In genomic region chr7:41940760-41941343, GRCh38 we compare ENCODE assay signal across 10 cellular contexts.
DNase-seq lines count a peak whose midpoint lies in the region; ATAC-seq and TF ChIP-seq lines count a peak whose summit lies in the region.
"Had no signal": no experiment of that assay in that cellular context is flagged by ENCODE, and none has a peak within 500 bp of the region (broad histone marks: within the 10 kb centered on the region; RNA-seq: fewer than 3 reads in every experiment).

No MANE protein-coding gene starts in this region.

- POLR2A ChIA-PET in HCT116 (lab: Charles Lee) = interaction anchor here (1.0 kb wide), 2 partner anchors 935 to 1642 kb away, joined by 3 read pairs; partner anchors contain the start of gene STK17A

- WGBS in sigmoid colon, 2 donors = 3 to 14% methylated on average over 6 of the region's 6 CpGs

- no peak overlapping the region for H3K27ac ChIP-seq in HCT116 (ENCODE audit: low read depth, low read length)
- H3K27ac ChIP-seq in sigmoid colon = no peak overlapping the region
- H3K27ac ChIP-seq: BLaER1 treated with 17β-estradiol and CSF1 and Interleukin-3, amounts not matched to agents 10 nM and 100 nM; skin epidermis had no signal

- intact Hi-C loops in HCT116 (cut with micrococcal nuclease) = loop anchor here (2.0 to 10.0 kb wide), 3 partner anchors 750 to 1516 kb away; no protein-coding TSS in a partner anchor
- intact Hi-C loops in sigmoid colon (cut with DNase I) = loop anchor here (2.0 to 10.0 kb wide), 2 partner anchors 36 to 1314 kb away; no protein-coding TSS in a partner anchor

- no peaks in the 10 kb centered on the region for H3K4me1 ChIP-seq in HCT116 (ENCODE audit: control insufficient read depth in 1 of 2, insufficient read depth in 2 of 2, low read length in 2 of 2)
- H3K4me1 ChIP-seq in sigmoid colon = peaks cover 0 to 28% (median 20%) of the 10 kb centered on the region in 4 donors

- DNase-seq in NCI-H1417 (lab: John Stamatoyannopoulos, UW) (peak; percentile 13 to 78 (median 43)), NCI-H1417 treated with DMSO at 0.1 percent for 48 hours (lab: John Stamatoyannopoulos, UW) (no peak), HCT116 (ENCODE audit: low read depth, low spot score) (peak; percentile 32), M059J (ENCODE audit: low read depth) (peak; percentile 78), SKM-1 (lab: John Stamatoyannopoulos, UW; ENCODE audit: unreplicated experiment) (peak; percentile 35), amniotic stem cell (lab: John Stamatoyannopoulos, UW) (peak; percentile 71), hepatic stellate cell (ENCODE audit: low spot score) (peak; percentile 70), sigmoid colon (peak; percentile 83)

- no peak overlapping the region for H3K4me2 ChIP-seq in HCT116 (ENCODE audit: low read length)
- H3K4me2 ChIP-seq: BLaER1 treated with 17β-estradiol and CSF1 and Interleukin-3, amounts not matched to agents 10 nM and 100 nM had no signal

- BruUV-seq in HCT116 (replicated peaks; lab: Mats Ljungman, UMichigan) = no TSS peak

- no peak overlapping the region for H2AFZ ChIP-seq in HCT116 (ENCODE audit: low read depth, low read length, poor library complexity, severe bottlenecking)

- H3K9me3 ChIP-seq in HCT116 (ENCODE audit: control insufficient read depth in 1 of 2, insufficient read depth in 1 of 2, low read depth in 1 of 2, low read length in 2 of 2) = no peaks in the 10 kb centered on the region
- H3K9me3 ChIP-seq in sigmoid colon = no peaks in the 10 kb centered on the region
- H3K9me3 ChIP-seq: BLaER1 treated with 17β-estradiol and CSF1 and Interleukin-3, amounts not matched to agents 10 nM and 100 nM had no signal

- TF ChIP-seq POLR2A in HCT116 (IDR thresholded peaks at IDR 0.05; ENCODE audit: borderline replicate concordance, extremely low read depth, insufficient read depth, insufficient read length) (no peak), sigmoid colon (IDR thresholded peaks at IDR 0.05) (no peak)

- TF ChIP-seq CTCF in HCT116 (IDR thresholded peaks at IDR 0.05 in 2 of 3, conservative IDR thresholded peaks at IDR 0.05 in 1 of 3; ENCODE audit: borderline replicate concordance in 1 of 3, insufficient read depth in 1 of 3, low read depth in 2 of 3, low read length in 2 of 3) = peak; percentile 55 to 87 (median 85); a peak in 5 of 6 replicates
- peak; percentile 66 to 88 (median 82) for TF ChIP-seq CTCF in sigmoid colon (IDR thresholded peaks at IDR 0.05)

- no peaks in the 10 kb centered on the region for H3K9me2 ChIP-seq in HCT116 (ENCODE audit: insufficient read depth)

- H4K20me1 ChIP-seq in HCT116 (ENCODE audit: insufficient read depth) = no peaks in the 10 kb centered on the region
- H4K20me1 ChIP-seq: BLaER1 treated with 17β-estradiol and CSF1 and Interleukin-3, amounts not matched to agents 10 nM and 100 nM had no signal

- no peaks in the 10 kb centered on the region for H3K79me2 ChIP-seq in HCT116 (ENCODE audit: insufficient read depth, low read length)

- H3K27me3 ChIP-seq in HCT116 (ENCODE audit: insufficient read depth, low read length) (no peaks in the 10 kb centered on the region; the same call in 1 of the 2 replicates), sigmoid colon (no peaks in the 10 kb centered on the region)

- TF ChIP-seq EP300 in sigmoid colon (IDR thresholded peaks at IDR 0.05) = no peak

- RAD21 ChIA-PET in HCT116 (lab: Charles Lee; ENCODE audit: low non-redundant PET in 1 of 2, low total read pairs in 2 of 2, uncharacterized antibody in 2 of 2, unreplicated experiment in 2 of 2) = interaction anchor here in 1 of 2 experiments (0.6 to 1.3 kb wide), 3 partner anchors 903 to 1630 kb away, joined by 3 to 5 read pairs (median 4); no protein-coding TSS in a partner anchor

- ATAC-seq in HCT116 = peak; percentile 84

- no peak overlapping the region for H3K4me3 ChIP-seq in HCT116 (replicated peaks in 1 of 2; ENCODE audit: low read depth in 1 of 2, low read length in 2 of 2)
- no peak overlapping the region for H3K4me3 ChIP-seq in sigmoid colon
- H3K4me3 ChIP-seq: BLaER1 treated with 17β-estradiol and CSF1 and Interleukin-3, amounts not matched to agents 10 nM and 100 nM; skin epidermis had no signal

- H3K36me3 ChIP-seq in HCT116 (ENCODE audit: control insufficient read depth in 1 of 2, insufficient read depth in 2 of 2, low read length in 2 of 2) (no peaks in the 10 kb centered on the region), sigmoid colon (no peaks in the 10 kb centered on the region)
- H3K36me3 ChIP-seq: BLaER1 treated with 17β-estradiol and CSF1 and Interleukin-3, amounts not matched to agents 10 nM and 100 nM had no signal

- peak; percentile 68 for TF ChIP-seq RAD21 in HCT116 (IDR thresholded peaks at IDR 0.05; ENCODE audit: low read depth)

- CTCF ChIA-PET in HCT116 (lab: Charles Lee) = interaction anchor here (0.5 to 2.5 kb wide), 29 partner anchors 8 to 1898 kb away, joined by 3 to 42 read pairs (median 4); partner anchors contain the start of genes MRPL32 and PSMA2

- no peak overlapping the region for H3K9ac ChIP-seq in HCT116 (ENCODE audit: low read length)
- H3K9ac ChIP-seq: BLaER1 treated with 17β-estradiol and CSF1 and Interleukin-3, amounts not matched to agents 10 nM and 100 nM had no signal

TF ChIP-seq in HCT116, 20 proteins besides CTCF, POLR2A, EP300 and RAD21:
- TF ChIP-seq YY1 (IDR thresholded peaks at IDR 0.05; ENCODE audit: extremely low read depth, insufficient replicate concordance, low read depth, low read length) (no peak), EGR1 (IDR thresholded peaks at IDR 0.05; ENCODE audit: low read depth) (no peak), ELF1 (IDR thresholded peaks at IDR 0.05; ENCODE audit: borderline replicate concordance, low read depth) (no peak), REST (IDR thresholded peaks at IDR 0.05; ENCODE audit: low read depth) (no peak), ZBTB33 (IDR thresholded peaks at IDR 0.05; ENCODE audit: extremely low read depth, insufficient replicate concordance, low read length) (no peak), ZFX (IDR thresholded peaks at IDR 0.05) (no peak), MAX (IDR thresholded peaks at IDR 0.05) (no peak), ATF3 (IDR thresholded peaks at IDR 0.05) (no peak), JUND (IDR thresholded peaks at IDR 0.05) (no peak), EZH2phosphoT487 (IDR thresholded peaks at IDR 0.05; ENCODE audit: borderline replicate concordance) (no peak), FOSL1 (IDR thresholded peaks at IDR 0.05; ENCODE audit: low read depth) (no peak), SRF (IDR thresholded peaks at IDR 0.05; ENCODE audit: low read depth) (no peak), ZNF274 (IDR thresholded peaks at IDR 0.05; ENCODE audit: low read depth, low read length) (no peak), EZH2 (IDR thresholded peaks at IDR 0.05) (no peak), SIN3A (IDR thresholded peaks at IDR 0.05; ENCODE audit: low read depth) (no peak), SP1 (IDR thresholded peaks at IDR 0.05; ENCODE audit: low read depth) (no peak), CBX3 (IDR thresholded peaks at IDR 0.05; ENCODE audit: low read depth) (no peak)
